ENCODE assay signal across 1 cellular context in genomic region chrX:76183289-76184057, GRCh38.
TF ChIP-seq lines count a peak whose summit lies in the region.

No MANE protein-coding gene starts in this region.

TF ChIP-seq in HepG2, 621 proteins besides CTCF, POLR2A, EP300 and RAD21 (continues in another document):
- TF ChIP-seq FOXO1 (CRISPR knock-in tag; IDR thresholded peaks at IDR 0.05) (no peak), RERE (CRISPR knock-in tag; IDR thresholded peaks at IDR 0.05; ENCODE audit: low read depth) (no peak), ZHX1 (CRISPR knock-in tag; IDR thresholded peaks at IDR 0.05; ENCODE audit: low read depth) (no peak), TP53 (CRISPR knock-in tag; conservative IDR thresholded peaks at IDR 0.05) (no peak), PRMT3 (CRISPR knock-in tag; IDR thresholded peaks at IDR 0.05; ENCODE audit: borderline replicate concordance, low read depth) (no peak), HMGA1 (CRISPR knock-in tag; conservative IDR thresholded peaks at IDR 0.05) (no peak), BORCS8-MEF2B (CRISPR knock-in tag; IDR thresholded peaks at IDR 0.05) (no peak), BRD4 (CRISPR knock-in tag; IDR thresholded peaks at IDR 0.05) (no peak), MTF2 (CRISPR knock-in tag; IDR thresholded peaks at IDR 0.05; ENCODE audit: borderline replicate concordance) (no peak), BCL6 (CRISPR knock-in tag; IDR thresholded peaks at IDR 0.05) (no peak), RCOR2 (CRISPR knock-in tag; IDR thresholded peaks at IDR 0.05) (no peak), THAP7 (CRISPR knock-in tag; IDR thresholded peaks at IDR 0.05) (no peak), FUBP1 (CRISPR knock-in tag; IDR thresholded peaks at IDR 0.05; ENCODE audit: borderline replicate concordance) (no peak), ZNF343 (CRISPR knock-in tag; IDR thresholded peaks at IDR 0.05) (no peak), NFAT5 (CRISPR knock-in tag; IDR thresholded peaks at IDR 0.05) (no peak), CSRNP1 (CRISPR knock-in tag; IDR thresholded peaks at IDR 0.05) (no peak), ZNF251 (CRISPR knock-in tag; IDR thresholded peaks at IDR 0.05) (no peak), ZNF383 (CRISPR knock-in tag; IDR thresholded peaks at IDR 0.05; ENCODE audit: borderline replicate concordance) (no peak), ELF1 (CRISPR knock-in tag; IDR thresholded peaks at IDR 0.05) (no peak), ZNF687 (CRISPR knock-in tag; IDR thresholded peaks at IDR 0.05) (peak; percentile 17; the same call in 1 of the 2 replicates), ZNF430 (CRISPR knock-in tag; IDR thresholded peaks at IDR 0.05) (no peak), USF2 (IDR thresholded peaks at IDR 0.05; ENCODE audit: low read depth, low read length) (no peak), USF2 (CRISPR knock-in tag; IDR thresholded peaks at IDR 0.05; ENCODE audit: borderline replicate concordance) (no peak), TARDBP (CRISPR knock-in tag; IDR thresholded peaks at IDR 0.05) (no peak), ZBTB34 (CRISPR knock-in tag; IDR thresholded peaks at IDR 0.05) (0 out of 2 replicates have a peak, but pooled peaks have one; percentile 43), EED (CRISPR knock-in tag; IDR thresholded peaks at IDR 0.05) (no peak), MBD4 (IDR thresholded peaks at IDR 0.05; ENCODE audit: borderline replicate concordance, low read length) (no peak), STAT5B (CRISPR knock-in tag; IDR thresholded peaks at IDR 0.05) (no peak), RXRA (CRISPR knock-in tag; IDR thresholded peaks at IDR 0.05) (no peak)
